27 cellular contexts compared by ENCODE assay signal in the genomic region with DNA sequence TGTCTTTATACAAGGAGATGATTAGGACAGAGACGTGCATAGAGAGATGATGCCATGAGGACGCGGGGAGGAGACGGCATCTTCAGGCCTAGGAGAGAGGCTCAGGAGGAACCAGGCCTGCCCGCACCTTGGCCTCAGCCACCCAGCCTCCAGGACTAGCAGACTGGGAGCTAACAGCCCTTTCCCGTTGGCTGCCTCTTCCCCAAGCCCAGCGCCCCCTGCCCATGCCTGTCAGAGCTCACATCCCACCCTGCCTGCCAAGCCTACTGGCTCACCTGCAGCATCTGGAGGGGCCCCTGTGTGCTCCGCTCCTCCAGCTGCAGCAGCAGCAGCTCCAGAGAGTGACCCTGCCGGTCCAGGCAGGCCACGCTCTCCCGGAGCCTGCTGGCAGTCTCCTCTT. TPM values are rescaled to one million over a fixed set of nuclear protein-coding genes. Genes with fewer than 3 reads are reported as not detected.
DNase-seq lines count a peak whose midpoint lies in the region; ATAC-seq and TF ChIP-seq lines count a peak whose summit lies in the region.
"Had no signal": no experiment of that assay in that cellular context is flagged by ENCODE, and none has a peak within 500 bp of the region (broad histone marks: within the 10 kb centered on the region; RNA-seq: fewer than 3 reads in every experiment).

No MANE protein-coding gene starts in this region.

- H3K4me2 ChIP-seq in mesenchymal stem cell (ENCODE audit: low read length, poor library complexity, severe bottlenecking) = no peak overlapping the region

- no TSS peak for BruUV-seq in Calu3 (replicated peaks; lab: Mats Ljungman, UMichigan)

- intact Hi-C loops in natural killer cell (cut with micrococcal nuclease) = no loop called here
- intact Hi-C loops in posterior vena cava (cut with DNase I) = no loop called here
- intact Hi-C loops in Calu3 (cut with micrococcal nuclease; ENCODE audit: unreplicated experiment) = no loop called here
- intact Hi-C loops in esophagus squamous epithelium (cut with DNase I) = no loop called here

- H3K4me1 Mint-ChIP-seq in natural killer cell (peaks cover 18 to 31% of the 10 kb centered on the region in 2 donors), Calu3 (ENCODE audit: low read depth, unreplicated experiment) (peaks cover 36% of the 10 kb centered on the region)
- H3K4me1 Mint-ChIP-seq in natural killer cell treated with Interleukin-12 subunit alpha and Interleukin-12 subunit beta and Interleukin-15 and Interleukin-18, amount 100 ng/mL, for 72 hours (ENCODE audit: low read depth in 2 of 2) = peaks cover 15 to 16% of the 10 kb centered on the region in 2 donors

- H2BK12ac ChIP-seq in mesenchymal stem cell (ENCODE audit: low read length in 2 of 2) = no peak overlapping the region

- H3K4me1 ChIP-seq in mesenchymal stem cell (ENCODE audit: control insufficient read depth, insufficient read depth, low read depth, low read length) (peaks cover 28% of the 10 kb centered on the region), esophagus squamous epithelium (peaks cover 13 to 54% (median 14%) of the 10 kb centered on the region in 3 donors)
- H3K4me1 ChIP-seq: BE2C had no signal

- DNase-seq in natural killer cell (no peak), mesenchymal stem cell (no peak), posterior vena cava (ENCODE audit: low spot score) (peak; percentile 77), Calu3 (no peak), esophagus squamous epithelium (lab: John Stamatoyannopoulos, UW) (no peak), NCI-H1930 (lab: John Stamatoyannopoulos, UW) (no peak), NCI-H748 treated with DMSO at 0.1 percent for 48 hours (lab: John Stamatoyannopoulos, UW) (no peak)
- no peak for DNase-seq in natural killer cell treated with Interleukin-12 subunit alpha and Interleukin-12 subunit beta and Interleukin-15 and Interleukin-18, amount 100 ng/mL, for 72 hours (ENCODE audit: low spot score)
- DNase-seq: 8988T; ACHN; BE2C; CD8-positive, alpha-beta memory T cell; DMS153; DND-41; Kasumi-1; NCI-H1092 treated with DMSO at 0.1 percent for 48 hours; NCI-H1436; NCI-H187; NCI-H446; NCI-H524 treated with DMSO at 0.1 percent for 48 hours; Right ventricle myocardium superior; RPMI8226 had no signal

- H3K9ac ChIP-seq in mesenchymal stem cell (ENCODE audit: low read length) = no peak overlapping the region

- CTCF ChIA-PET in Calu3 (lab: Charles Lee) = no interaction called here

- no peak for ATAC-seq in natural killer cell
- no peak for ATAC-seq in natural killer cell treated with Interleukin-12 subunit alpha and Interleukin-12 subunit beta and Interleukin-15 and Interleukin-18, amount 100 ng/mL, for 72 hours
- ATAC-seq: K562 had no signal

- TF ChIP-seq CTCF in natural killer cell (IDR thresholded peaks at IDR 0.05) = no peak
- TF ChIP-seq CTCF in Calu3 (IDR thresholded peaks at IDR 0.05; ENCODE audit: unreplicated experiment) = no peak
- no peak for TF ChIP-seq CTCF in esophagus squamous epithelium (IDR thresholded peaks at IDR 0.05)

- H3K4me3 Mint-ChIP-seq in natural killer cell (peak overlapping the region; percentile 25), Calu3 (ENCODE audit: low read depth, unreplicated experiment) (no peak overlapping the region)
- no peak overlapping the region for H3K4me3 Mint-ChIP-seq in natural killer cell treated with Interleukin-12 subunit alpha and Interleukin-12 subunit beta and Interleukin-15 and Interleukin-18, amount 100 ng/mL, for 72 hours
- H3K4me3 Mint-ChIP-seq: CD14-positive monocyte had no signal

- H3K4ac ChIP-seq in mesenchymal stem cell (ENCODE audit: low read depth in 1 of 2, low read length in 2 of 2) = no peak overlapping the region

- 92% methylated on average over 11 of the region's 11 CpGs for WGBS in mesenchymal stem cell
- 87 to 91% methylated on average over 7 to 10 of the region's 11 CpGs for WGBS in esophagus squamous epithelium, 2 donors

- H3K36me3 Mint-ChIP-seq in natural killer cell (no peaks in the 10 kb centered on the region), Calu3 (ENCODE audit: insufficient read depth, unreplicated experiment) (peaks cover 38% of the 10 kb centered on the region)
- no peaks in the 10 kb centered on the region for H3K36me3 Mint-ChIP-seq in natural killer cell treated with Interleukin-12 subunit alpha and Interleukin-12 subunit beta and Interleukin-15 and Interleukin-18, amount 100 ng/mL, for 72 hours

- H3K79me1 ChIP-seq in mesenchymal stem cell (replicated peaks; ENCODE audit: low read length, poor library complexity, severe bottlenecking) = peaks cover 22% of the 10 kb centered on the region

- H3K36me3 ChIP-seq in mesenchymal stem cell (ENCODE audit: control insufficient read depth in 1 of 2, insufficient read depth in 2 of 2, low read depth in 1 of 2, low read length in 2 of 2) (peaks cover 14 to 47% of the 10 kb centered on the region in 2 experiments), esophagus squamous epithelium (peaks cover 0 to 12% (median 0%) of the 10 kb centered on the region in 3 donors)

- no peak overlapping the region for H3K27ac ChIP-seq in mesenchymal stem cell (ENCODE audit: low read length, poor library complexity, severe bottlenecking)
- H3K27ac ChIP-seq in esophagus squamous epithelium = no peak overlapping the region
- H3K27ac ChIP-seq: SJSA1 had no signal

- H2AFZ ChIP-seq in mesenchymal stem cell (ENCODE audit: low read depth, low read length) = no peak overlapping the region

- H2BK15ac ChIP-seq in mesenchymal stem cell (ENCODE audit: low read depth, poor library complexity, severe bottlenecking) = no peak overlapping the region

- H2BK5ac ChIP-seq in mesenchymal stem cell (ENCODE audit: low read depth, low read length, poor library complexity, severe bottlenecking) = no peak overlapping the region

- no peak overlapping the region for H3K4me3 ChIP-seq in mesenchymal stem cell (ENCODE audit: insufficient read depth in 1 of 2, low read depth in 1 of 2, low read length in 2 of 2)
- no peak overlapping the region for H3K4me3 ChIP-seq in esophagus squamous epithelium
- H3K4me3 ChIP-seq: K562, SJSA1 had no signal

- no peak overlapping the region for H3K14ac ChIP-seq in mesenchymal stem cell (ENCODE audit: low read length in 2 of 2)

- H3K27ac Mint-ChIP-seq in natural killer cell (no peak overlapping the region), Calu3 (ENCODE audit: unreplicated experiment) (no peak overlapping the region)
- H3K27ac Mint-ChIP-seq in natural killer cell treated with Interleukin-12 subunit alpha and Interleukin-12 subunit beta and Interleukin-15 and Interleukin-18, amount 100 ng/mL, for 72 hours = no peak overlapping the region
- H3K27ac Mint-ChIP-seq: CD14-positive monocyte had no signal

- H3K9me3 ChIP-seq in mesenchymal stem cell (ENCODE audit: control insufficient read depth, low read length) (no peaks in the 10 kb centered on the region), esophagus squamous epithelium (no peaks in the 10 kb centered on the region)
- H3K9me3 ChIP-seq: BE2C had no signal

- peak overlapping the region; percentile 52 for H4K91ac ChIP-seq in mesenchymal stem cell (ENCODE audit: low read length)

- no peak for TF ChIP-seq POLR2A in esophagus squamous epithelium (IDR thresholded peaks at IDR 0.05)

- no peak overlapping the region for H3K18ac ChIP-seq in mesenchymal stem cell (ENCODE audit: low read depth in 1 of 2, low read length in 2 of 2)

- H3K27me3 Mint-ChIP-seq in natural killer cell (ENCODE audit: low read depth in 2 of 2) = peaks cover 0 to 5% of the 10 kb centered on the region in 2 donors
- peaks cover 0 to 5% of the 10 kb centered on the region in 2 donors for H3K27me3 Mint-ChIP-seq in natural killer cell treated with Interleukin-12 subunit alpha and Interleukin-12 subunit beta and Interleukin-15 and Interleukin-18, amount 100 ng/mL, for 72 hours
- H3K27me3 Mint-ChIP-seq in Calu3 (ENCODE audit: unreplicated experiment) = no peaks in the 10 kb centered on the region

- H3K27me3 ChIP-seq in mesenchymal stem cell (ENCODE audit: control insufficient read depth in 1 of 2, insufficient read depth in 1 of 2, low read length in 2 of 2) (peaks cover 7 to 20% of the 10 kb centered on the region in 2 experiments), esophagus squamous epithelium (peaks cover 0 to 14% (median under 1%) of the 10 kb centered on the region in 4 donors)
- H3K27me3 ChIP-seq: BE2C had no signal

- H2AK5ac ChIP-seq in mesenchymal stem cell (ENCODE audit: low read length, severe bottlenecking) = no peak overlapping the region

- no peak overlapping the region for H3K23ac ChIP-seq in mesenchymal stem cell (ENCODE audit: low read length in 2 of 2)

- no peaks in the 10 kb centered on the region for H3K9me3 Mint-ChIP-seq in natural killer cell
- no peaks in the 10 kb centered on the region for H3K9me3 Mint-ChIP-seq in natural killer cell treated with Interleukin-12 subunit alpha and Interleukin-12 subunit beta and Interleukin-15 and Interleukin-18, amount 100 ng/mL, for 72 hours
- no peaks in the 10 kb centered on the region for H3K9me3 Mint-ChIP-seq in Calu3 (ENCODE audit: low read depth, unreplicated experiment)
- H3K9me3 Mint-ChIP-seq: CD8-positive, alpha-beta memory T cell had no signal

- H4K8ac ChIP-seq in mesenchymal stem cell (ENCODE audit: low read length) = no peak overlapping the region

- H2BK120ac ChIP-seq in mesenchymal stem cell (ENCODE audit: low read depth, low read length) = no peak overlapping the region

RNA-seq across cellular contexts. Expression of gene TRIM11, which starts 4.0 kb away (rescaled TPM):
- total RNA-seq in natural killer cell (10 to 100 TPM; 65.1 to 91.4 (median 83.2) TPM), posterior vena cava (10 to 100 TPM; 12.7 to 13.3 TPM), Calu3 (2022) (62.9 and 68.2 TPM in 2 replicates), esophagus squamous epithelium (10 to 100 TPM; 15.2 to 30.8 (median 20.6) TPM)
- total RNA-seq in natural killer cell treated with Interleukin-12 subunit alpha and Interleukin-12 subunit beta and Interleukin-15 and Interleukin-18, amount 100 ng/mL, for 72 hours = 10 to 100 TPM; 69.2 to 84.7 TPM
- 16.3 TPM for polyA plus RNA-seq in mesenchymal stem cell (2013, experiment 1 of 2)
- 15.1 TPM for polyA plus RNA-seq in mesenchymal stem cell (2013, experiment 2 of 2)

RNA-seq across cellular contexts. Expression of gene TRIM17, which starts 6.0 kb away (rescaled TPM):
- total RNA-seq in natural killer cell (10 to 100 TPM in 1 of 3 donors, 1 to 10 TPM in 2; 8.0 to 13.4 (median 8.4) TPM), posterior vena cava (1 to 10 TPM in 1 of 2 donors, under 1 TPM in 1; 0.38 to 1.9 TPM), Calu3 (2022) (2.3 and 3.8 TPM in 2 replicates), esophagus squamous epithelium (1 to 10 TPM in 2 of 4 donors, under 1 TPM in 2; 0.13 to 3.0 (median 0.99) TPM)
- 1 to 10 TPM; 2.0 to 2.2 TPM for total RNA-seq in natural killer cell treated with Interleukin-12 subunit alpha and Interleukin-12 subunit beta and Interleukin-15 and Interleukin-18, amount 100 ng/mL, for 72 hours
- 1.9 TPM for polyA plus RNA-seq in mesenchymal stem cell (2013, experiment 1 of 2)
- polyA plus RNA-seq in mesenchymal stem cell (2013, experiment 2 of 2) = 1.7 TPM
- total RNA-seq: H4, K562, M059J, SJSA1 had no signal
- polyA plus RNA-seq: CD14-positive monocyte, K562 had no signal
